2 cellular contexts compared by ENCODE assay signal in the genomic region with DNA sequence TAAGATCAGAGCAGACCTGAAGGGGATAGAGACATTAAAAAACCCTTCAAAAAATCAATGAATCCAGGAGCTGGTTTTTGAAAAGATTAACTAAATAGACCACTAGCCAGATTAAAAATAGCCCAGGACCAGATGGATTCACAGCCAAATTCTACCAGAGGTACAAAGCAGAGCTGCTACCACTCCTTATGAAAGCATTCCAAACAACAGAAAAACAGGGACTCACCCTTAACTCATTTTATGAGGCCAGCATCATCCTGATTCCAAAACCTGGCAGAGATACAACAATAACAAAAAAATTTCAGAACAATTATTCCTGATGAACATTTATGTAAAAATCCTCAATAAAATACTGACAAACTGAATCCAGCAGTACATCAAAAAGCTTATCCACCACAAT. TPM values are rescaled to one million over a fixed set of nuclear protein-coding genes. Genes with fewer than 3 reads are reported as not detected.
"Had no signal": no experiment of that assay in that cellular context is flagged by ENCODE, and none has a peak within 500 bp of the region (broad histone marks: within the 10 kb centered on the region; RNA-seq: fewer than 3 reads in every experiment).

No MANE protein-coding gene starts in this region.

RNA-seq across cellular contexts. Expression of a gene that starts 19.2 kb away (rescaled TPM):
- total RNA-seq: G401, GM12878 had no signal
- polyA plus RNA-seq: GM12878 had no signal

RNA-seq across cellular contexts. Expression of a gene that starts 33.4 kb away (rescaled TPM):
- total RNA-seq: G401, GM12878 had no signal
- polyA plus RNA-seq: GM12878 had no signal
